ENCODE assay signal across 8 cellular contexts in the genomic region with DNA sequence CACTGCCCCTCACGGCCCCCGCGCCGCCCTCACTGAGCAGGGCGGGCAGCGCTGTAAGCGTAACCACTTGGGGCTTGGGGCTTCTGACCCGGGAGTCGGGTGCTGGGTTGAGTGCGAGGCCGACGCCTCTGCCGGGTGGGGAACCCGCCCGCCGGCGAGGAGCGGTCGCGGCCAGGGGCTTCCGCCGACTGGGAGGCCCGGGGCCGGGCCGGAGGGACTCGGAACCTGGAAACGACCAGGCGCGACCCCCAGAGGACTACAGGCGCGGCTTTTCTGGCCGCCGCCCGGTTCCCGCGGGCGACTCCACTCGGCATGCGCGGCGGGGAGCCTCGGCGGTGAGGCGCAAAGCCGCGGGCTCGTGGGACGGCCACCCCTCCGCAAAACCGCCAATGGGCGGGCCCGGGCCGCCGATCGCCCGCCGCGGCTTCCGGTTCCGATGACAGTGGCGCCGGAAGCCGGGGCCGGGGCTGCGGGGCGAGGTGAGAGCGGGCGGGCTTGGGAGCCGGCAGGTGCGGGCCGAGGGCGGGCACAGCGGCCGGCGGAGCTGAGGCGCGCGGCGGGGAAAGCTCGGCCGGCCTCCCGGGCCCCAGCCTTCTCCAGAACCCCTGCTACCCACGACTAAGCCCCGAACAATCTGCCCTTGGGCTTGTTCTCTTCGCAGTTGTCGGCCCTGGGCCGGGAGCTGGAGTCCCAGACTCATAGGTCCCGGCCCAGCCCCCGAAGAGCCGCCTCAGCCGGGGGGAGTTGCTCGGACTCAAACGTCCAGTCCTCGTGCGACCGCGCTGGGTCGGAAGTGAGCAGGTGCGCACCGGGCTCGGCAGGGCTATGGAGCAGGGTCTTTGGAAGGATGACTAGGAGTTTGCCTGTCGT. TPM values are rescaled to one million over a fixed set of nuclear protein-coding genes. Genes with fewer than 3 reads are reported as not detected.
A peak's percentile ranks its signal among the peaks of the same experiment; 100 is the strongest.
DNase-seq lines count a peak whose midpoint lies in the region; ATAC-seq and TF ChIP-seq lines count a peak whose summit lies in the region.

A gene with protein sequence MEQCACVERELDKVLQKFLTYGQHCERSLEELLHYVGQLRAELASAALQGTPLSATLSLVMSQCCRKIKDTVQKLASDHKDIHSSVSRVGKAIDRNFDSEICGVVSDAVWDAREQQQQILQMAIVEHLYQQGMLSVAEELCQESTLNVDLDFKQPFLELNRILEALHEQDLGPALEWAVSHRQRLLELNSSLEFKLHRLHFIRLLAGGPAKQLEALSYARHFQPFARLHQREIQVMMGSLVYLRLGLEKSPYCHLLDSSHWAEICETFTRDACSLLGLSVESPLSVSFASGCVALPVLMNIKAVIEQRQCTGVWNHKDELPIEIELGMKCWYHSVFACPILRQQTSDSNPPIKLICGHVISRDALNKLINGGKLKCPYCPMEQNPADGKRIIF (plus strand): TSS at position 439 of the 870 bp plus-strand sequence. CDS start 7,106 bp downstream, outside the sequence.

- H3K4me1 ChIP-seq in OCI-LY1 (ENCODE audit: insufficient read depth, low read length, severe bottlenecking) (peaks cover 17% of the 10 kb centered on the region), mesodermal cell (ENCODE audit: control insufficient read depth, insufficient read depth, low read length, poor library complexity, severe bottlenecking) (peaks cover 9% of the 10 kb centered on the region)

- peak; percentile 90 for DNase-seq in COLO668 (lab: John Stamatoyannopoulos, UW; ENCODE audit: unreplicated experiment)
- DNase-seq in HPDE6-E6E7 (ENCODE audit: extremely low spot score): peak; percentile 76
- peak; percentile 74 for DNase-seq in activated CD8-positive, alpha-beta memory T cell treated with anti-CD3 and anti-CD28 coated beads, Interleukin-2, amount 50 U/mL, for 4 hours
- peak; percentile 50 to 62 for DNase-seq in stimulated activated CD8-positive, alpha-beta memory T cell treated with anti-CD3 and anti-CD28 coated beads, Interleukin-15, amount 100 ng/mL, for 4 hours (ENCODE audit: low read depth in 2 of 2)

- H2AFZ ChIP-seq in OCI-LY1 (ENCODE audit: low read length): no peak within 1 kb of the TSS

- H3K9ac ChIP-seq in OCI-LY1 (ENCODE audit: low read length): peak within 1 kb of the TSS; percentile 97

- H3K4me2 ChIP-seq in OCI-LY1 (ENCODE audit: low read length): peak within 1 kb of the TSS; percentile 78

- 0 to 1% methylated on average over 55 to 97 of the region's 102 CpGs for WGBS in mesodermal cell (ENCODE audit: insufficient coverage in 2 of 2), 2 experiments

- H3K27ac ChIP-seq in OCI-LY1 (ENCODE audit: low read depth, low read length, poor library complexity, severe bottlenecking): peak within 1 kb of the TSS; percentile 83
- H3K27ac ChIP-seq in mesodermal cell (ENCODE audit: low read depth, low read length, severe bottlenecking): peak within 1 kb of the TSS; percentile 79

- TF ChIP-seq CTCF in OCI-LY1 (IDR thresholded peaks at IDR 0.05; ENCODE audit: low read length): no peak

- H3F3A ChIP-seq in OCI-LY1 (ENCODE audit: insufficient read depth, low read length): no peaks in the 10 kb centered on the region

- H3K9me2 ChIP-seq in OCI-LY1 (ENCODE audit: low read depth, low read length): no peaks in the 10 kb centered on the region

- H3K27me3 ChIP-seq in OCI-LY1 (ENCODE audit: insufficient read depth, low read length): no peaks in the 10 kb centered on the region

- no peaks in the 10 kb centered on the region for H4K20me1 ChIP-seq in OCI-LY1 (ENCODE audit: insufficient read depth, low read length)

- H3K9me3 ChIP-seq in OCI-LY1 (ENCODE audit: low read length): no peaks in the 10 kb centered on the region
- H3K9me3 ChIP-seq in mesodermal cell (ENCODE audit: control insufficient read depth, low read length): no peaks in the 10 kb centered on the region

- H3K4me3 ChIP-seq in OCI-LY1 (ENCODE audit: low read depth, low read length, poor library complexity, severe bottlenecking) (peak within 1 kb of the TSS; percentile 90), mesodermal cell (ENCODE audit: extremely low read depth, insufficient read depth, low read length, poor library complexity, severe bottlenecking) (peak within 1 kb of the TSS; percentile 81)

- peaks cover 16% of the 10 kb centered on the region for H3K79me2 ChIP-seq in OCI-LY1 (ENCODE audit: insufficient read depth, low read length)

- H3K36me3 ChIP-seq in OCI-LY1 (ENCODE audit: insufficient read depth, low read length) (peaks cover 24% of the 10 kb centered on the region; the same call in 1 of the 2 replicates), mesodermal cell (ENCODE audit: control insufficient read depth, insufficient read depth, low read length) (peaks cover 9% of the 10 kb centered on the region)

- in situ Hi-C loops in endometrial microvascular endothelial cells (cut with HindIII; ENCODE audit: inconsistent ontology term, low pct_unique_long_range_greater_than_20kb, low sequenced_read_pairs): no loop called here

- ATAC-seq in GM19467 (IDR thresholded peaks at IDR 0.05; ENCODE audit: unreplicated experiment): peak; percentile 85

RNA-seq across cellular contexts. Expression of the gene that starts here (rescaled TPM):
- total RNA-seq in endometrial microvascular endothelial cells (ENCODE audit: inconsistent ontology term): 21.2 TPM
- 15.8 TPM for polyA plus RNA-seq in mesodermal cell (2013, experiment 1 of 2)
- polyA plus RNA-seq in mesodermal cell (2013, experiment 2 of 2): 14.9 TPM

Comparison
In these comparisons a context has a peak if more than half of its experiments do, and no peak if none do; other contexts are left out.
1. Peak in every context shown above with its lines: DNase-seq, ATAC-seq, H3K4me3 ChIP-seq and H3K27ac ChIP-seq.